9 cellular contexts compared by ENCODE assay signal in the genomic region with DNA sequence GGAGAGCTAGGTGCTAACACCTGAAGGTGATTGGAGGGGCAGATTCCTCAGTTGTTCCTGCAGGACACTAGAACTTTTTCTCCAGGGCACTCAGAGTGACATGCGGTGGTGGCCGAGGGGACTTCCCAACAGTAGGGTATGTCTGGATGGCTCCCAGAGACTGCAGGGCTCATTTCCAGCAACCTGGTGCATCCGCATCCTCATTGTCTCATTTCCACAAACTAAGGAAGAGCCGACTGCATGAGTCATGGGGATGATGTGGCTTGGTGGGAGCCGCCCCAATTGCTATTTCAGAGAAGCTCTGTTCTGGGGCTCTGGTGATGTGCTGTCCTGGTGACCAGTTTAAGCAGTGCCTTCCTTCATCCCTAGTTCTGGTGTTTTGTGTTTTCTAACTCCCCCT. TPM values are rescaled to one million over a fixed set of nuclear protein-coding genes. Genes with fewer than 3 reads are reported as not detected.
DNase-seq lines count a peak whose midpoint lies in the region; ATAC-seq and TF ChIP-seq lines count a peak whose summit lies in the region.
"Had no signal": no experiment of that assay in that cellular context is flagged by ENCODE, and none has a peak within 500 bp of the region (broad histone marks: within the 10 kb centered on the region; RNA-seq: fewer than 3 reads in every experiment).

No MANE protein-coding gene starts in this region.

- peak in 1 of 2 donors; percentile 68 for ATAC-seq in upper lobe of left lung (ENCODE audit: low FRiP score in 2 of 2)
- ATAC-seq in HG02870 (IDR thresholded peaks at IDR 0.05; ENCODE audit: unreplicated experiment) = no peak
- no peak for ATAC-seq in GM21737 (IDR thresholded peaks at IDR 0.05; ENCODE audit: unreplicated experiment)
- ATAC-seq in activated CD8-positive, alpha-beta T cell treated with anti-CD3 and anti-CD28 coated beads, Interleukin-2, amount 10 ng/mL, durations not matched to agents 7 days and 5 days = no peak

- H3K4me1 ChIP-seq in HUES48 (ENCODE audit: control insufficient read depth, insufficient read depth, low read length) (peaks cover 10% of the 10 kb centered on the region; the same call in 1 of the 2 replicates), upper lobe of left lung (peaks cover 13 to 23% (median 18%) of the 10 kb centered on the region in 4 donors)

- POLR2A ChIA-PET in activated CD8-positive, alpha-beta T cell treated with anti-CD3 and anti-CD28 coated beads, Interleukin-2, amount 10 ng/mL, durations not matched to agents 7 days and 5 days (lab: Charles Lee) = no interaction called here

- H3K36me3 Mint-ChIP-seq in activated CD8-positive, alpha-beta T cell treated with anti-CD3 and anti-CD28 coated beads, Interleukin-2, amount 10 ng/mL, durations not matched to agents 7 days and 5 days (ENCODE audit: low read depth) = no peaks in the 10 kb centered on the region

- H3K4me3 Mint-ChIP-seq in activated CD8-positive, alpha-beta T cell treated with anti-CD3 and anti-CD28 coated beads, Interleukin-2, amount 10 ng/mL, durations not matched to agents 7 days and 5 days = no peak overlapping the region

- no peaks in the 10 kb centered on the region for H3K9me3 Mint-ChIP-seq in activated CD8-positive, alpha-beta T cell treated with anti-CD3 and anti-CD28 coated beads, Interleukin-2, amount 10 ng/mL, durations not matched to agents 7 days and 5 days (ENCODE audit: insufficient read depth)

- in situ Hi-C loops in brain microvascular endothelial cell (cut with HindIII; ENCODE audit: low pct_ligation_motif_present, low sequenced_read_pairs) = no loop called here

- H3K36me3 ChIP-seq in HUES48 (ENCODE audit: control insufficient read depth, insufficient read depth, low read length) = no peaks in the 10 kb centered on the region
- H3K36me3 ChIP-seq in brain microvascular endothelial cell (replicated peaks) = no peaks in the 10 kb centered on the region
- peaks cover 0 to 5% (median 0%) of the 10 kb centered on the region in 4 donors for H3K36me3 ChIP-seq in upper lobe of left lung

- H3K9ac ChIP-seq in HUES48 (ENCODE audit: low read depth, low read length) = no peak overlapping the region

- CTCF ChIA-PET in activated CD8-positive, alpha-beta T cell treated with anti-CD3 and anti-CD28 coated beads, Interleukin-2, amount 10 ng/mL, durations not matched to agents 7 days and 5 days (lab: Charles Lee) = interaction anchor here (0.6 kb wide), 1 partner anchor 940 kb away, joined by 3 read pairs; no protein-coding TSS in a partner anchor

- no peak overlapping the region for H3K27ac Mint-ChIP-seq in activated CD8-positive, alpha-beta T cell treated with anti-CD3 and anti-CD28 coated beads, Interleukin-2, amount 10 ng/mL, durations not matched to agents 7 days and 5 days

- H3K27ac ChIP-seq in HUES48 (ENCODE audit: low read depth, low read length) (peak overlapping the region; percentile 14), brain microvascular endothelial cell (peak overlapping the region; percentile 81), upper lobe of left lung (peak overlapping the region; percentile 84 to 89 (median 86))

- TF ChIP-seq CTCF in brain microvascular endothelial cell (IDR thresholded peaks at IDR 0.05; ENCODE audit: low read depth, low read length, missing control alignments) (no peak), upper lobe of left lung (IDR thresholded peaks at IDR 0.05) (no peak)

- H3K4me1 Mint-ChIP-seq in activated CD8-positive, alpha-beta T cell treated with anti-CD3 and anti-CD28 coated beads, Interleukin-2, amount 10 ng/mL, durations not matched to agents 7 days and 5 days (ENCODE audit: low read depth) = peaks cover 11% of the 10 kb centered on the region

- no peak for TF ChIP-seq POLR2A in upper lobe of left lung (IDR thresholded peaks at IDR 0.05)

- H3K27me3 ChIP-seq in HUES48 (ENCODE audit: control insufficient read depth, insufficient read depth, low read length) (peaks cover 3% of the 10 kb centered on the region; the same call in 1 of the 2 replicates), brain microvascular endothelial cell (replicated peaks) (no peaks in the 10 kb centered on the region), upper lobe of left lung (no peaks in the 10 kb centered on the region)

- peaks cover 41% of the 10 kb centered on the region for H3K27me3 Mint-ChIP-seq in activated CD8-positive, alpha-beta T cell treated with anti-CD3 and anti-CD28 coated beads, Interleukin-2, amount 10 ng/mL, durations not matched to agents 7 days and 5 days (ENCODE audit: low read depth)

- peak; percentile 89 for DNase-seq in brain microvascular endothelial cell
- peak; percentile 71 for DNase-seq in kidney glomerular epithelial cell (lab: John Stamatoyannopoulos, UW)
- DNase-seq in upper lobe of left lung = peak in 1 of 2 donors; percentile 50
- no peak for DNase-seq in activated CD8-positive, alpha-beta T cell treated with anti-CD3 and anti-CD28 coated beads, Interleukin-2, amount 10 ng/mL, durations not matched to agents 7 days and 5 days
- DNase-seq: activated CD8-positive, alpha-beta memory T cell treated with anti-CD3 and anti-CD28 coated beads, Interleukin-2, amount 50 U/mL, for 48 hours; NCI-H526 had no signal

- H3K4me3 ChIP-seq in HUES48 (ENCODE audit: low read depth, low read length) (no peak overlapping the region), brain microvascular endothelial cell (ENCODE audit: low read depth, low read length) (no peak overlapping the region), upper lobe of left lung (no peak overlapping the region)

- H3K9me3 ChIP-seq in HUES48 (ENCODE audit: control insufficient read depth, insufficient read depth, low read length) (no peaks in the 10 kb centered on the region), upper lobe of left lung (no peaks in the 10 kb centered on the region)

- 59 to 82% methylated on average over 5 of the region's 5 CpGs for WGBS in upper lobe of left lung, 2 donors

- TF ChIP-seq EP300 in upper lobe of left lung (IDR thresholded peaks at IDR 0.05) = peak in 3 of 4 donors; percentile 68 to 92 (median 90)

RNA-seq across cellular contexts. Expression of gene ROBO4, which starts 2.8 kb away (rescaled TPM):
- total RNA-seq in upper lobe of left lung = 100 to 1,000 TPM in 2 of 6 donors, 10 to 100 TPM in 4; 17.3 to 111 (median 50.2) TPM
- total RNA-seq in activated CD8-positive, alpha-beta T cell treated with anti-CD3 and anti-CD28 coated beads, Interleukin-2, amount 10 ng/mL, durations not matched to agents 7 days and 5 days = under 1 TPM in 1 of 2 experiments, not detected in 1; 0.05 TPM

RNA-seq across cellular contexts. Expression of gene HEPN1, which starts 18.6 kb away (rescaled TPM):
- not detected for total RNA-seq in upper lobe of left lung
- not detected for total RNA-seq in activated CD8-positive, alpha-beta T cell treated with anti-CD3 and anti-CD28 coated beads, Interleukin-2, amount 10 ng/mL, durations not matched to agents 7 days and 5 days

RNA-seq across cellular contexts. Expression of gene ROBO3, which starts 35.2 kb away (rescaled TPM):
- total RNA-seq in upper lobe of left lung = 10 to 100 TPM in 2 of 6 donors, 1 to 10 TPM in 4; 6.4 to 40.9 (median 7.5) TPM
- 10 to 100 TPM in 1 of 2 experiments, 1 to 10 TPM in 1; 9.4 to 10.5 TPM for total RNA-seq in activated CD8-positive, alpha-beta T cell treated with anti-CD3 and anti-CD28 coated beads, Interleukin-2, amount 10 ng/mL, durations not matched to agents 7 days and 5 days

RNA-seq across cellular contexts. Expression of gene HEPACAM, which starts 35.4 kb away (rescaled TPM):
- total RNA-seq in upper lobe of left lung = under 1 TPM in 1 of 6 donors, not detected in 5; 0.14 TPM
- total RNA-seq in activated CD8-positive, alpha-beta T cell treated with anti-CD3 and anti-CD28 coated beads, Interleukin-2, amount 10 ng/mL, durations not matched to agents 7 days and 5 days = not detected

RNA-seq across cellular contexts. Expression of gene CCDC15, which starts 53.5 kb away (rescaled TPM):
- 1 to 10 TPM in 4 of 6 donors, under 1 TPM in 2; 0.89 to 3.1 (median 1.2) TPM for total RNA-seq in upper lobe of left lung
- 1 to 10 TPM; 7.7 to 8.8 TPM for total RNA-seq in activated CD8-positive, alpha-beta T cell treated with anti-CD3 and anti-CD28 coated beads, Interleukin-2, amount 10 ng/mL, durations not matched to agents 7 days and 5 days

Comparison
In these comparisons a context has a peak if more than half of its experiments do, and no peak if none do; other contexts are left out.
1. H3K27ac ChIP-seq: peak in every context shown above with its lines; median percentile 86 in upper lobe of left lung; 81 in brain microvascular endothelial cell; 14 in HUES48.
2. RNA of gene ROBO4, which starts 2.8 kb away (total RNA-seq): 17.3 to 111 TPM in upper lobe of left lung; 0.05 TPM in activated CD8-positive, alpha-beta T cell treated with anti-CD3 and anti-CD28 coated beads, Interleukin-2, amount 10 ng/mL, durations not matched to agents 7 days and 5 days; every median in the first group is over 10 times any median in the second.